Comparison of ENCODE assay signal across 14 cellular contexts in genomic region chr6:158626360-158627167, GRCh38. TPM values are rescaled to one million over a fixed set of nuclear protein-coding genes. Genes with fewer than 3 reads are reported as not detected.
DNase-seq lines count a peak whose midpoint lies in the region; ATAC-seq, FAIRE-seq and TF ChIP-seq lines count a peak whose summit lies in the region.
"Had no signal": no experiment of that assay in that cellular context is flagged by ENCODE, and none has a peak within 500 bp of the region (broad histone marks: within the 10 kb centered on the region; RNA-seq: fewer than 3 reads in every experiment).

No MANE protein-coding gene starts in this region.

- intact Hi-C loops in GM12878 (cut with micrococcal nuclease; ENCODE audit: unreplicated experiment) = no loop called here

- in situ Hi-C loops in GM12878 (cut with MboI) = no loop called here

- FAIRE-seq in GM12878 (lab: Jason Lieb, UNC) = no peak

- H3K27me3 Mint-ChIP-seq in CD8-positive, alpha-beta memory T cell = no peaks in the 10 kb centered on the region
- H3K27me3 Mint-ChIP-seq in neural progenitor cell (ENCODE audit: insufficient read depth, low read depth) = peaks cover 2% of the 10 kb centered on the region

- no peaks in the 10 kb centered on the region for H3K27me3 ChIP-seq in CD8-positive, alpha-beta memory T cell (ENCODE audit: insufficient read depth, low read length, poor library complexity, severe bottlenecking)
- H3K27me3 ChIP-seq in GM12878 (replicated peaks in 1 of 2; ENCODE audit: control insufficient read depth in 2 of 2, insufficient read depth in 2 of 2, low read length in 1 of 2) (no peaks in the 10 kb centered on the region), neural progenitor cell (no peaks in the 10 kb centered on the region)
- H3K27me3 ChIP-seq: heart right ventricle, vagina had no signal

- H3K4me1 Mint-ChIP-seq in CD8-positive, alpha-beta memory T cell = peaks cover 20 to 38% (median 23%) of the 10 kb centered on the region in 3 donors
- H3K4me1 Mint-ChIP-seq in neural progenitor cell = peaks cover 14% of the 10 kb centered on the region

- peaks cover 37% of the 10 kb centered on the region for H3K36me3 ChIP-seq in CD8-positive, alpha-beta memory T cell (ENCODE audit: insufficient read depth, low read length)
- H3K36me3 ChIP-seq in GM12878 (ENCODE audit: control insufficient read depth in 2 of 2, insufficient read depth in 2 of 2, low read length in 1 of 2) = peaks cover 13 to 28% of the 10 kb centered on the region in 2 experiments
- H3K36me3 ChIP-seq in neural progenitor cell = no peaks in the 10 kb centered on the region

- BruUV-seq in GM12878 (replicated peaks; lab: Mats Ljungman, UMichigan) = no TSS peak

- no peak overlapping the region for H3K4me2 ChIP-seq in GM12878 (ENCODE audit: control insufficient read depth, insufficient read depth)
- no peak overlapping the region for H3K4me2 ChIP-seq in neural progenitor cell

- H3K4me3 ChIP-seq in CD8-positive, alpha-beta memory T cell (ENCODE audit: low read length) = no peak overlapping the region
- H3K4me3 ChIP-seq in GM12878 (no peak overlapping the region), neural progenitor cell (no peak overlapping the region)
- H3K4me3 ChIP-seq: heart right ventricle, vagina had no signal

- H4K20me1 ChIP-seq in GM12878 (ENCODE audit: control insufficient read depth, insufficient read depth) (no peaks in the 10 kb centered on the region), neural progenitor cell (ENCODE audit: low read depth) (peaks cover 13% of the 10 kb centered on the region)

- DNase-seq in CD8-positive, alpha-beta memory T cell = no peak
- DNase-seq in HEK293T (ENCODE audit: extremely low spot score) (no peak), GM12878 (ENCODE audit: low read depth, low spot score) (no peak), neural progenitor cell (ENCODE audit: low spot score) (no peak)
- DNase-seq in stimulated activated CD4-positive, alpha-beta T cell treated with anti-CD3 and anti-CD28 coated beads, Interleukin-4, amount 100 ng/mL, for 1 hour = no peak
- DNase-seq: activated gamma-delta T cell treated with Interleukin-2 at 50 U/mL for 16 hours; erythroblast; heart right ventricle; NCI-H1417; NCI-H345; stimulated activated CD4-positive, alpha-beta T cell treated with anti-CD3 and anti-CD28 coated beads, Interleukin-1b, Interleukin-23, amount 100 ng/mL, for 48 hours had no signal

- SMC1A ChIA-PET in GM12878 (lab: Charles Lee; ENCODE audit: uncharacterized antibody, unreplicated experiment) = no interaction called here

- no peak for TF ChIP-seq RAD21 in GM12878 (IDR thresholded peaks at IDR 0.05; ENCODE audit: insufficient read depth, low read depth, low read length)

- TF ChIP-seq POLR2A in GM12878 (IDR thresholded peaks at IDR 0.05; ENCODE audit: low read depth, low read length) = no peak

- H2AFZ ChIP-seq in GM12878 (ENCODE audit: control insufficient read depth, low read depth, low read length) (no peak overlapping the region), neural progenitor cell (replicated peaks) (no peak overlapping the region)

- H3K79me2 ChIP-seq in GM12878 (ENCODE audit: control insufficient read depth, insufficient read depth, low read length) = no peaks in the 10 kb centered on the region
- no peaks in the 10 kb centered on the region for H3K79me2 ChIP-seq in neural progenitor cell (ENCODE audit: low read depth)

- no peaks in the 10 kb centered on the region for H3F3A ChIP-seq in neural progenitor cell (ENCODE audit: low read depth)

- RAD21 ChIA-PET in GM12878 (lab: Charles Lee; ENCODE audit: unreplicated experiment) = no interaction called here

- H3K4me1 ChIP-seq in CD8-positive, alpha-beta memory T cell (ENCODE audit: insufficient read depth, low read length) = no peaks in the 10 kb centered on the region
- H3K4me1 ChIP-seq in GM12878 (ENCODE audit: control insufficient read depth, insufficient read depth, low read length) (no peaks in the 10 kb centered on the region; the same call in 1 of the 2 replicates), neural progenitor cell (no peaks in the 10 kb centered on the region)

- no peak overlapping the region for H3K9ac ChIP-seq in GM12878 (ENCODE audit: control insufficient read depth, insufficient read depth, low read length)
- no peak overlapping the region for H3K9ac ChIP-seq in neural progenitor cell

- peaks cover 24 to 94% (median 26%) of the 10 kb centered on the region in 3 donors for H3K36me3 Mint-ChIP-seq in CD8-positive, alpha-beta memory T cell
- peaks cover 31% of the 10 kb centered on the region for H3K36me3 Mint-ChIP-seq in neural progenitor cell

- POLR2A ChIA-PET in CD8-positive, alpha-beta memory T cell (lab: Charles Lee) = no interaction called here
- POLR2A ChIA-PET in HEK293T (lab: Yijun Ruan, JAX) = no interaction called here
- POLR2A ChIA-PET in GM12878 (lab: Charles Lee) = no interaction called here

- H3K4me3 Mint-ChIP-seq in CD8-positive, alpha-beta memory T cell = no peak overlapping the region
- H3K4me3 Mint-ChIP-seq in neural progenitor cell = no peak overlapping the region

- TF ChIP-seq CTCF in GM12878 (IDR thresholded peaks at IDR 0.05 in 2 of 3, conservative IDR thresholded peaks at IDR 0.05 in 1 of 3; ENCODE audit: control insufficient read depth in 2 of 3, extremely low read depth in 1 of 3, insufficient read depth in 1 of 3, low read depth in 3 of 3, low read length in 3 of 3) (no peak), neural progenitor cell (IDR thresholded peaks at IDR 0.05) (no peak)

- H3K27ac ChIP-seq in CD8-positive, alpha-beta memory T cell (ENCODE audit: low read depth, low read length) = no peak overlapping the region
- H3K27ac ChIP-seq in GM12878 (ENCODE audit: control insufficient read depth, insufficient read depth) (no peak overlapping the region), neural progenitor cell (no peak overlapping the region)
- H3K27ac ChIP-seq: vagina had no signal

- ATAC-seq in GM12878 (no peak), GM18519 (IDR thresholded peaks at IDR 0.05; ENCODE audit: low FRiP score, unreplicated experiment) (no peak), HG03571 (IDR thresholded peaks at IDR 0.05; ENCODE audit: unreplicated experiment) (no peak)

- H3K27ac Mint-ChIP-seq in CD8-positive, alpha-beta memory T cell = peak overlapping the region; percentile 13 to 93 (median 86)
- peak overlapping the region; percentile 61 for H3K27ac Mint-ChIP-seq in neural progenitor cell

- 84% methylated on average over 6 of the region's 6 CpGs for WGBS in GM12878 (ENCODE audit: insufficient coverage, insufficient replicate concordance, low lambda C conversion rate, missing lambda C conversion rate)

- H3K9me3 Mint-ChIP-seq in CD8-positive, alpha-beta memory T cell = peaks cover 0 to 1% (median 0%) of the 10 kb centered on the region in 5 donors
- H3K9me3 Mint-ChIP-seq in neural progenitor cell = no peaks in the 10 kb centered on the region

- H3K9me3 ChIP-seq in CD8-positive, alpha-beta memory T cell (ENCODE audit: low read length) = no peaks in the 10 kb centered on the region
- H3K9me3 ChIP-seq in GM12878 (replicated peaks; ENCODE audit: control insufficient read depth, insufficient read depth, low read length) = no peaks in the 10 kb centered on the region
- no peaks in the 10 kb centered on the region for H3K9me3 ChIP-seq in neural progenitor cell (ENCODE audit: low read depth)
- H3K9me3 ChIP-seq: heart right ventricle, vagina had no signal

- no peak for TF ChIP-seq EP300 in GM12878 (IDR thresholded peaks at IDR 0.05; ENCODE audit: borderline replicate concordance in 1 of 2, control insufficient read depth in 1 of 2, low read depth in 2 of 2, low read length in 2 of 2)

- CTCF ChIA-PET in CD8-positive, alpha-beta memory T cell (lab: Charles Lee) = no interaction called here
- CTCF ChIA-PET in HEK293T (lab: Yijun Ruan, JAX) (no interaction called here), GM12878 (lab: Yijun Ruan, JAX) (interaction anchor here (1.2 to 1.6 kb wide), 2 partner anchors 24 to 405 kb away, joined by 3 to 4 read pairs; partner anchors contain the start of gene SYTL3)

RNA-seq across cellular contexts. Expression of gene DYNLT1, which starts 18.0 kb away (rescaled TPM):
- 100 to 1,000 TPM in 1 of 2 experiments, 10 to 100 TPM in 1; 94.8 to 103 TPM for total RNA-seq in CD8-positive, alpha-beta memory T cell
- 83.2 TPM for polyA plus RNA-seq in CD8-positive, alpha-beta memory T cell
- total RNA-seq in GM12878 (2013; cell fraction: nucleolus; rRNA removed) = 28.3 and 29.2 TPM in 2 replicates
- total RNA-seq in GM12878 (2014; rRNA removed) (35.9 and 41.5 TPM in 2 replicates), GM12878 (2014; rRNA removed; fragmentation: Illumina TruSeq; extraction: Trizol) (33.6 and 34.0 TPM in 2 replicates), GM12878 (2021) (49.1 and 51.3 TPM in 2 replicates), neural progenitor cell (ENCODE audit: low replicate concordance) (71.1 and 82.8 TPM in 2 replicates)
- polyA plus RNA-seq in GM12878 (2011; ENCODE audit: low read depth) = 84.8 TPM
- polyA plus RNA-seq in GM12878 (2011; rRNA removed) (184 and 225 TPM in 2 replicates), GM12878 (2014; fragmentation: Illumina TruSeq; extraction: Trizol) (58.6 and 69.7 TPM in 2 replicates), GM12878 (2014; fragmentation: Nextera tagmentation; extraction: Ambion mirVana) (100 to 1,000 TPM; 246 to 298 TPM), GM12878 (2014; rRNA removed) (54.5 and 62.3 TPM in 2 replicates), GM12878 (2016; fragmentation: Nextera tagmentation; extraction: Ambion mirVana) (100 to 1,000 TPM; 116 to 119 TPM)
- 123 and 164 TPM in 2 replicates for polyA plus RNA-seq in GM12878 (2011; cell fraction: cytosol; rRNA removed)
- polyA plus RNA-seq in GM12878 (2011; cell fraction: nucleus; rRNA removed) = 71.6 and 105 TPM in 2 replicates
- polyA plus RNA-seq in GM12878 (2012) = 43.5 and 55.4 TPM in 2 replicates
- polyA minus RNA-seq in GM12878 (2011; rRNA and poly(A)+ RNA removed) = 91.6 and 112 TPM in 2 replicates
- 18.4 and 19.9 TPM in 2 replicates for polyA minus RNA-seq in GM12878 (2011; cell fraction: cytosol; rRNA and poly(A)+ RNA removed)
- 14.9 and 18.1 TPM in 2 replicates for polyA minus RNA-seq in GM12878 (2011; cell fraction: nucleus; rRNA and poly(A)+ RNA removed)

RNA-seq across cellular contexts. Expression of gene SYTL3, which starts 23.3 kb away (rescaled TPM):
- 100 to 1,000 TPM in 1 of 2 experiments, 10 to 100 TPM in 1; 96.6 to 102 TPM for total RNA-seq in CD8-positive, alpha-beta memory T cell
- polyA plus RNA-seq in CD8-positive, alpha-beta memory T cell = 19.5 TPM
- 30.4 and 37.7 TPM in 2 replicates for total RNA-seq in GM12878 (2013; cell fraction: nucleolus; rRNA removed)
- total RNA-seq in GM12878 (2014; rRNA removed) (9.1 and 9.4 TPM in 2 replicates), GM12878 (2014; rRNA removed; fragmentation: Illumina TruSeq; extraction: Trizol) (6.4 and 6.7 TPM in 2 replicates), GM12878 (2021) (7.1 and 8.4 TPM in 2 replicates), neural progenitor cell (ENCODE audit: low replicate concordance) (0.25 TPM in 1 of 2 replicates, not detected in the other)
- polyA plus RNA-seq in GM12878 (2011; ENCODE audit: low read depth) = 4.8 TPM
- polyA plus RNA-seq in GM12878 (2011; rRNA removed) (12.1 and 12.9 TPM in 2 replicates), GM12878 (2014; fragmentation: Illumina TruSeq; extraction: Trizol) (8.0 and 8.3 TPM in 2 replicates), GM12878 (2014; fragmentation: Nextera tagmentation; extraction: Ambion mirVana) (1 to 10 TPM; 3.3 to 4.2 TPM), GM12878 (2014; rRNA removed) (7.1 and 7.2 TPM in 2 replicates), GM12878 (2016; fragmentation: Nextera tagmentation; extraction: Ambion mirVana) (1 to 10 TPM; 5.9 to 6.7 TPM)
- polyA plus RNA-seq in GM12878 (2011; cell fraction: cytosol; rRNA removed) = 11.7 and 15.5 TPM in 2 replicates
- polyA plus RNA-seq in GM12878 (2011; cell fraction: nucleus; rRNA removed) = 16.8 and 21.8 TPM in 2 replicates
- 3.7 and 6.1 TPM in 2 replicates for polyA plus RNA-seq in GM12878 (2012)
- polyA minus RNA-seq in GM12878 (2011; rRNA and poly(A)+ RNA removed) = 12.9 and 13.6 TPM in 2 replicates
- polyA minus RNA-seq in GM12878 (2011; cell fraction: cytosol; rRNA and poly(A)+ RNA removed) = 2.9 and 4.1 TPM in 2 replicates
- 7.6 and 18.4 TPM in 2 replicates for polyA minus RNA-seq in GM12878 (2011; cell fraction: nucleus; rRNA and poly(A)+ RNA removed)
